Comparison of ENCODE assay signal across 25 cellular contexts in genomic region chr2:109521233-109521632, GRCh38.
"Had no signal": no experiment of that assay in that cellular context is flagged by ENCODE, and none has a peak within 500 bp of the region (broad histone marks: within the 10 kb centered on the region; RNA-seq: fewer than 3 reads in every experiment).

No MANE protein-coding gene starts in this region.

- H3K27me3 ChIP-seq: breast epithelium, esophagus squamous epithelium, pancreas, right atrium auricular region, testis, transverse colon had no signal

- H3K36me3 Mint-ChIP-seq: WTC11 had no signal

- H3K27me3 Mint-ChIP-seq: activated CD4-positive, alpha-beta T cell treated with anti-CD3 and anti-CD28 coated beads, Interleukin-2, amount 10 ng/mL, durations not matched to agents 7 days and 5 days; activated CD8-positive, alpha-beta T cell treated with anti-CD3 and anti-CD28 coated beads for 36 hours; activated naive CD8-positive, alpha-beta T cell treated with anti-CD3 and anti-CD28 coated beads, Interleukin-2, amount 50 U/mL, for 24 hours; activated T-helper 17 cell treated with anti-CD3 and anti-CD28 coated beads, Interleukin-2, amount 50 U/mL, for 72 hours; central memory CD8-positive, alpha-beta T cell had no signal

- DNase-seq: activated CD4-positive, alpha-beta T cell treated with anti-CD3 and anti-CD28 coated beads for 1 hour; activated CD4-positive, alpha-beta T cell treated with anti-CD3 and anti-CD28 coated beads, Interleukin-2, amount 10 ng/mL, durations not matched to agents 7 days and 5 days; activated CD8-positive, alpha-beta T cell treated with anti-CD3 and anti-CD28 coated beads for 36 hours; activated gamma-delta T cell treated with Interleukin-2 at 50 U/mL for 16 hours; activated naive CD4-positive, alpha-beta T cell treated with anti-CD3 and anti-CD28 coated beads, Interleukin-2, amount 50 U/mL, for 16 hours; activated naive CD8-positive, alpha-beta T cell treated with anti-CD3 and anti-CD28 coated beads, Interleukin-2, amount 50 U/mL, for 24 hours; activated T-cell treated with anti-CD3 and anti-CD28 coated beads, Interleukin-2, amount 50 U/mL, for 4 hours; amygdala; dermis blood vessel endothelial cell; effector CD4-positive, alpha-beta T cell; esophagus squamous epithelium; foreskin melanocyte; left cardiac atrium; mammary epithelial cell; stimulated activated CD4-positive, alpha-beta T cell treated with anti-CD3 and anti-CD28 coated beads, Interleukin-2, amount 100 ng/mL, for 48 hours; stimulated activated naive CD4-positive, alpha-beta T cell treated with Interleukin-2 at 50 U/mL for 16 hours; T-helper 2 cell; testis; transverse colon had no signal

- H3K4me1 Mint-ChIP-seq: activated CD4-positive, alpha-beta T cell treated with anti-CD3 and anti-CD28 coated beads, Interleukin-2, amount 10 ng/mL, durations not matched to agents 7 days and 5 days; activated naive CD8-positive, alpha-beta T cell treated with anti-CD3 and anti-CD28 coated beads, Interleukin-2, amount 50 U/mL, for 24 hours; activated T-helper 17 cell treated with anti-CD3 and anti-CD28 coated beads, Interleukin-2, amount 50 U/mL, for 72 hours; central memory CD8-positive, alpha-beta T cell had no signal

- H3K9me3 Mint-ChIP-seq: activated CD4-positive, alpha-beta T cell treated with anti-CD3 and anti-CD28 coated beads, Interleukin-2, amount 10 ng/mL, durations not matched to agents 7 days and 5 days; activated CD8-positive, alpha-beta T cell treated with anti-CD3 and anti-CD28 coated beads for 36 hours; activated naive CD8-positive, alpha-beta T cell treated with anti-CD3 and anti-CD28 coated beads, Interleukin-2, amount 50 U/mL, for 24 hours; activated T-cell treated with anti-CD3 and anti-CD28 coated beads, Interleukin-2, amount 50 U/mL, for 4 hours; activated T-helper 17 cell treated with anti-CD3 and anti-CD28 coated beads, Interleukin-2, amount 50 U/mL, for 72 hours; central memory CD8-positive, alpha-beta T cell; WTC11 had no signal

- H3K36me3 ChIP-seq: breast epithelium, esophagus squamous epithelium, pancreas, right atrium auricular region, transverse colon had no signal

- H3K9me3 ChIP-seq: breast epithelium, esophagus squamous epithelium, pancreas, right atrium auricular region, testis, transverse colon had no signal

- H3K4me1 ChIP-seq: breast epithelium, pancreas, right atrium auricular region, testis, transverse colon had no signal

- H3K4me3 Mint-ChIP-seq: activated CD4-positive, alpha-beta T cell treated with anti-CD3 and anti-CD28 coated beads, Interleukin-2, amount 10 ng/mL, durations not matched to agents 7 days and 5 days; activated CD8-positive, alpha-beta T cell treated with anti-CD3 and anti-CD28 coated beads for 36 hours; activated naive CD8-positive, alpha-beta T cell treated with anti-CD3 and anti-CD28 coated beads, Interleukin-2, amount 50 U/mL, for 24 hours; activated T-cell treated with anti-CD3 and anti-CD28 coated beads, Interleukin-2, amount 50 U/mL, for 4 hours; activated T-helper 17 cell treated with anti-CD3 and anti-CD28 coated beads, Interleukin-2, amount 50 U/mL, for 72 hours; central memory CD8-positive, alpha-beta T cell; WTC11 had no signal

- H3K27ac ChIP-seq: breast epithelium, esophagus squamous epithelium, pancreas, right atrium auricular region, testis, transverse colon had no signal

- H3K27ac Mint-ChIP-seq: activated CD4-positive, alpha-beta T cell treated with anti-CD3 and anti-CD28 coated beads, Interleukin-2, amount 10 ng/mL, durations not matched to agents 7 days and 5 days; activated CD8-positive, alpha-beta T cell treated with anti-CD3 and anti-CD28 coated beads for 36 hours; activated naive CD8-positive, alpha-beta T cell treated with anti-CD3 and anti-CD28 coated beads, Interleukin-2, amount 50 U/mL, for 24 hours; activated T-helper 17 cell treated with anti-CD3 and anti-CD28 coated beads, Interleukin-2, amount 50 U/mL, for 72 hours; WTC11 had no signal

- H3K4me3 ChIP-seq: breast epithelium, esophagus squamous epithelium, pancreas, right atrium auricular region, testis, transverse colon had no signal
